In the genomic region with DNA sequence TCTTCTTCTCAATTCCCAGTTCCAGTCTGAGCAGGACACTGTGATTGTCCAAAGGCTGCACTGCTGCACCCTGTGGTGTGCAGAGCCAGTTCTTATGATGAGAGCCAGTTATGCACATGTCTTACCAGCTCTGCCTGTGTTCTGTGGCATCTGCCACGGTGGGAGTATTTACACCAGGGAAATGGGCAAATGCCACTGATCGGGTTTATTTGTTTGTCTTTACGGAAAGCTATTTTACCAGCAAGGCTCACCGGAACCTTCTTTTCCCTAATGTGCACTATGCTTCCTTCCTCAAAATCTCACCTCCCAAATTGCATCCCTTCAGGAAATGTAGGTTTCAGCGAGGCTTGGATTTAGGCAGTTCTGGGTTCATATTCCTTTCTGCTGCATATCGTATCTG, we compare ENCODE assay signal across 23 cellular contexts.
"Had no signal": no experiment of that assay in that cellular context is flagged by ENCODE, and none has a peak within 500 bp of the region (broad histone marks: within the 10 kb centered on the region; RNA-seq: fewer than 3 reads in every experiment).

No MANE protein-coding gene starts in this region.

- H3K4me1 Mint-ChIP-seq: stimulated activated memory B cell treated with anti-CD40 and anti-IgM and Interleukin-4, amounts not matched to agents 10 μg/mL and 1 μg/mL and 100 μg/mL, for 72 hours had no signal

- H3K9me3 ChIP-seq: psoas muscle, sigmoid colon, testis, tibial nerve, upper lobe of left lung had no signal

- DNase-seq: dorsolateral prefrontal cortex; effector CD4-positive, alpha-beta T cell; hypothalamus; immature natural killer cell; islet precursor cell; kidney glomerular epithelial cell; mesenchymal stem cell; naive thymus-derived CD4-positive, alpha-beta T cell; nucleus accumbens; psoas muscle; right cardiac atrium; sigmoid colon; stimulated activated CD4-positive, alpha-beta T cell treated with anti-CD3 and anti-CD28 coated beads, Interleukin-2, amount 100 ng/mL, for 24 hours; stimulated activated CD4-positive, alpha-beta T cell treated with anti-CD3 and anti-CD28 coated beads, Interleukin-4, amount 100 ng/mL, for 24 hours; stimulated activated naive CD8-positive, alpha-beta T cell treated with anti-CD3 and anti-CD28 coated beads, Interleukin-15, Interleukin-2, amounts not matched to agents 100 U/mL and 50 U/mL, for 24 hours; substantia nigra; testis; upper lobe of left lung had no signal

- H3K4me3 Mint-ChIP-seq: immature natural killer cell; mesothelial cell of epicardium; naive thymus-derived CD4-positive, alpha-beta T cell; nephron; stimulated activated memory B cell treated with anti-CD40 and anti-IgM and Interleukin-4, amounts not matched to agents 10 μg/mL and 1 μg/mL and 100 μg/mL, for 72 hours had no signal

- H3K27me3 ChIP-seq: dorsolateral prefrontal cortex, sigmoid colon, testis, tibial nerve, upper lobe of left lung had no signal

- H3K27me3 Mint-ChIP-seq: naive thymus-derived CD4-positive, alpha-beta T cell; stimulated activated memory B cell treated with anti-CD40 and anti-IgM and Interleukin-4, amounts not matched to agents 10 μg/mL and 1 μg/mL and 100 μg/mL, for 72 hours had no signal

- ATAC-seq: naive thymus-derived CD4-positive, alpha-beta T cell; psoas muscle; right cardiac atrium; stimulated activated memory B cell treated with anti-CD40 and anti-IgM and Interleukin-4, amounts not matched to agents 10 μg/mL and 1 μg/mL and 100 μg/mL, for 72 hours; stimulated activated naive CD8-positive, alpha-beta T cell treated with anti-CD3 and anti-CD28 coated beads, Interleukin-15, Interleukin-2, amounts not matched to agents 100 U/mL and 50 U/mL, for 24 hours had no signal

- H3K9me3 Mint-ChIP-seq: immature natural killer cell; nephron; stimulated activated memory B cell treated with anti-CD40 and anti-IgM and Interleukin-4, amounts not matched to agents 10 μg/mL and 1 μg/mL and 100 μg/mL, for 72 hours had no signal

- H3K27ac Mint-ChIP-seq: mesothelial cell of epicardium; naive thymus-derived CD4-positive, alpha-beta T cell; nephron; stimulated activated memory B cell treated with anti-CD40 and anti-IgM and Interleukin-4, amounts not matched to agents 10 μg/mL and 1 μg/mL and 100 μg/mL, for 72 hours had no signal

- H3K36me3 Mint-ChIP-seq: stimulated activated memory B cell treated with anti-CD40 and anti-IgM and Interleukin-4, amounts not matched to agents 10 μg/mL and 1 μg/mL and 100 μg/mL, for 72 hours had no signal

- H3K27ac ChIP-seq: dorsolateral prefrontal cortex, psoas muscle, sigmoid colon, testis, upper lobe of left lung had no signal

- H3K4me3 ChIP-seq: dorsolateral prefrontal cortex, lung, psoas muscle, sigmoid colon, testis, tibial nerve, upper lobe of left lung had no signal
